Comparison of ENCODE assay signal across 1 cellular context in the genomic region with DNA sequence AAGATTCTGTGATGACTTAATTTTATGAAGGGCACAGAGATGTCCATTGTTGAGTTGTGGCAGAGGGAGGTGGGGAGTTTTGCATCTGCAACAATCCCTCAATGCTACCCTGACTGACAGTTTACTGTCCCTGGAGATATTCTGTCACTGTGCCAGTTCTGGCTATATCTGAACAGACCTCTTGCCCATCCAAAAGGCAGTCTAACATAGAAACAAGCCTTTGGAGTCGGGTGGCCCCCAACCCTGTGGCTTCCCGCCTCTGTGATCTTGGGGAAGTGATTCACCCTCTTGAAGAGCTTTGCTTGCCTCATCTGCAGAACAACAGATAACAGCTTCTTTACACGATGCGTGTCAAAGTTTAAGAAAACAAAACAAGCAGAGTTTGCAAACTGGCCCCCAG.
TF ChIP-seq lines count a peak whose summit lies in the region.

No MANE protein-coding gene starts in this region.

TF ChIP-seq in HepG2, 621 proteins besides CTCF, POLR2A, EP300 and RAD21 (continued from another document):
- TF ChIP-seq YEATS4 (CRISPR knock-in tag; IDR thresholded peaks at IDR 0.05; ENCODE audit: borderline replicate concordance) (no peak), SIN3A (IDR thresholded peaks at IDR 0.05; ENCODE audit: borderline replicate concordance, low read depth, low read length) (0 out of 2 replicates have a peak, but pooled peaks have one; percentile 2), MAZ (IDR thresholded peaks at IDR 0.05; ENCODE audit: borderline replicate concordance, low read depth, low read length) (no peak), MAZ (CRISPR knock-in tag; IDR thresholded peaks at IDR 0.05; ENCODE audit: low read depth) (no peak), ZNF264 (CRISPR knock-in tag; IDR thresholded peaks at IDR 0.05) (no peak), ZNF317 (CRISPR knock-in tag; IDR thresholded peaks at IDR 0.05) (no peak), ZNF333 (CRISPR knock-in tag; IDR thresholded peaks at IDR 0.05; ENCODE audit: borderline replicate concordance) (no peak), TMF1 (CRISPR knock-in tag; IDR thresholded peaks at IDR 0.05; ENCODE audit: low read depth) (no peak), RXRB (CRISPR knock-in tag; IDR thresholded peaks at IDR 0.05; ENCODE audit: borderline replicate concordance) (peak; percentile 50; the same call in 1 of the 2 replicates), POLR2G (IDR thresholded peaks at IDR 0.05; ENCODE audit: low read depth, low read length) (no peak), RCOR2 (CRISPR knock-in tag; IDR thresholded peaks at IDR 0.05) (0 out of 2 replicates have a peak, but pooled peaks have one; percentile 49), ADNP (CRISPR knock-in tag; IDR thresholded peaks at IDR 0.05) (no peak), NR2F6 (IDR thresholded peaks at IDR 0.05) (0 out of 2 replicates have a peak, but pooled peaks have one; percentile 26), NR2F6 (CRISPR knock-in tag; IDR thresholded peaks at IDR 0.05) (no peak), POLR2AphosphoS2 (IDR thresholded peaks at IDR 0.05; ENCODE audit: low read depth, low read length) (no peak), ZNF687 (CRISPR knock-in tag; IDR thresholded peaks at IDR 0.05) (no peak), ZNF275 (CRISPR knock-in tag; IDR thresholded peaks at IDR 0.05; ENCODE audit: borderline replicate concordance) (no peak), JUND (CRISPR knock-in tag; IDR thresholded peaks at IDR 0.05) (peak; percentile 60; the same call in 1 of the 2 replicates), ZNF382 (CRISPR knock-in tag; IDR thresholded peaks at IDR 0.05; ENCODE audit: borderline replicate concordance) (no peak), ZNF549 (CRISPR knock-in tag; IDR thresholded peaks at IDR 0.05) (no peak), ZNF576 (CRISPR knock-in tag; IDR thresholded peaks at IDR 0.05) (no peak), HMG20B (CRISPR knock-in tag; conservative IDR thresholded peaks at IDR 0.05) (no peak)
- TF ChIP-seq, protein P1, sequence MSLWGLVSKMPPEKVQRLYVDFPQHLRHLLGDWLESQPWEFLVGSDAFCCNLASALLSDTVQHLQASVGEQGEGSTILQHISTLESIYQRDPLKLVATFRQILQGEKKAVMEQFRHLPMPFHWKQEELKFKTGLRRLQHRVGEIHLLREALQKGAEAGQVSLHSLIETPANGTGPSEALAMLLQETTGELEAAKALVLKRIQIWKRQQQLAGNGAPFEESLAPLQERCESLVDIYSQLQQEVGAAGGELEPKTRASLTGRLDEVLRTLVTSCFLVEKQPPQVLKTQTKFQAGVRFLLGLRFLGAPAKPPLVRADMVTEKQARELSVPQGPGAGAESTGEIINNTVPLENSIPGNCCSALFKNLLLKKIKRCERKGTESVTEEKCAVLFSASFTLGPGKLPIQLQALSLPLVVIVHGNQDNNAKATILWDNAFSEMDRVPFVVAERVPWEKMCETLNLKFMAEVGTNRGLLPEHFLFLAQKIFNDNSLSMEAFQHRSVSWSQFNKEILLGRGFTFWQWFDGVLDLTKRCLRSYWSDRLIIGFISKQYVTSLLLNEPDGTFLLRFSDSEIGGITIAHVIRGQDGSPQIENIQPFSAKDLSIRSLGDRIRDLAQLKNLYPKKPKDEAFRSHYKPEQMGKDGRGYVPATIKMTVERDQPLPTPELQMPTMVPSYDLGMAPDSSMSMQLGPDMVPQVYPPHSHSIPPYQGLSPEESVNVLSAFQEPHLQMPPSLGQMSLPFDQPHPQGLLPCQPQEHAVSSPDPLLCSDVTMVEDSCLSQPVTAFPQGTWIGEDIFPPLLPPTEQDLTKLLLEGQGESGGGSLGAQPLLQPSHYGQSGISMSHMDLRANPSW (CRISPR knock-in tag; IDR thresholded peaks at IDR 0.05; ENCODE audit: borderline replicate concordance) = no peak
- TF ChIP-seq, protein P2, sequence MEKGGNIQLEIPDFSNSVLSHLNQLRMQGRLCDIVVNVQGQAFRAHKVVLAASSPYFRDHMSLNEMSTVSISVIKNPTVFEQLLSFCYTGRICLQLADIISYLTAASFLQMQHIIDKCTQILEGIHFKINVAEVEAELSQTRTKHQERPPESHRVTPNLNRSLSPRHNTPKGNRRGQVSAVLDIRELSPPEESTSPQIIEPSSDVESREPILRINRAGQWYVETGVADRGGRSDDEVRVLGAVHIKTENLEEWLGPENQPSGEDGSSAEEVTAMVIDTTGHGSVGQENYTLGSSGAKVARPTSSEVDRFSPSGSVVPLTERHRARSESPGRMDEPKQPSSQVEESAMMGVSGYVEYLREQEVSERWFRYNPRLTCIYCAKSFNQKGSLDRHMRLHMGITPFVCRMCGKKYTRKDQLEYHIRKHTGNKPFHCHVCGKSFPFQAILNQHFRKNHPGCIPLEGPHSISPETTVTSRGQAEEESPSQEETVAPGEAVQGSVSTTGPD (CRISPR knock-in tag; IDR thresholded peaks at IDR 0.05) = no peak
- TF ChIP-seq, protein P3, sequence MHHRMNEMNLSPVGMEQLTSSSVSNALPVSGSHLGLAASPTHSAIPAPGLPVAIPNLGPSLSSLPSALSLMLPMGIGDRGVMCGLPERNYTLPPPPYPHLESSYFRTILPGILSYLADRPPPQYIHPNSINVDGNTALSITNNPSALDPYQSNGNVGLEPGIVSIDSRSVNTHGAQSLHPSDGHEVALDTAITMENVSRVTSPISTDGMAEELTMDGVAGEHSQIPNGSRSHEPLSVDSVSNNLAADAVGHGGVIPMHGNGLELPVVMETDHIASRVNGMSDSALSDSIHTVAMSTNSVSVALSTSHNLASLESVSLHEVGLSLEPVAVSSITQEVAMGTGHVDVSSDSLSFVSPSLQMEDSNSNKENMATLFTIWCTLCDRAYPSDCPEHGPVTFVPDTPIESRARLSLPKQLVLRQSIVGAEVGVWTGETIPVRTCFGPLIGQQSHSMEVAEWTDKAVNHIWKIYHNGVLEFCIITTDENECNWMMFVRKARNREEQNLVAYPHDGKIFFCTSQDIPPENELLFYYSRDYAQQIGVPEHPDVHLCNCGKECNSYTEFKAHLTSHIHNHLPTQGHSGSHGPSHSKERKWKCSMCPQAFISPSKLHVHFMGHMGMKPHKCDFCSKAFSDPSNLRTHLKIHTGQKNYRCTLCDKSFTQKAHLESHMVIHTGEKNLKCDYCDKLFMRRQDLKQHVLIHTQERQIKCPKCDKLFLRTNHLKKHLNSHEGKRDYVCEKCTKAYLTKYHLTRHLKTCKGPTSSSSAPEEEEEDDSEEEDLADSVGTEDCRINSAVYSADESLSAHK (CRISPR knock-in tag; IDR thresholded peaks at IDR 0.05; ENCODE audit: borderline replicate concordance) = no peak
- TF ChIP-seq, protein P4, sequence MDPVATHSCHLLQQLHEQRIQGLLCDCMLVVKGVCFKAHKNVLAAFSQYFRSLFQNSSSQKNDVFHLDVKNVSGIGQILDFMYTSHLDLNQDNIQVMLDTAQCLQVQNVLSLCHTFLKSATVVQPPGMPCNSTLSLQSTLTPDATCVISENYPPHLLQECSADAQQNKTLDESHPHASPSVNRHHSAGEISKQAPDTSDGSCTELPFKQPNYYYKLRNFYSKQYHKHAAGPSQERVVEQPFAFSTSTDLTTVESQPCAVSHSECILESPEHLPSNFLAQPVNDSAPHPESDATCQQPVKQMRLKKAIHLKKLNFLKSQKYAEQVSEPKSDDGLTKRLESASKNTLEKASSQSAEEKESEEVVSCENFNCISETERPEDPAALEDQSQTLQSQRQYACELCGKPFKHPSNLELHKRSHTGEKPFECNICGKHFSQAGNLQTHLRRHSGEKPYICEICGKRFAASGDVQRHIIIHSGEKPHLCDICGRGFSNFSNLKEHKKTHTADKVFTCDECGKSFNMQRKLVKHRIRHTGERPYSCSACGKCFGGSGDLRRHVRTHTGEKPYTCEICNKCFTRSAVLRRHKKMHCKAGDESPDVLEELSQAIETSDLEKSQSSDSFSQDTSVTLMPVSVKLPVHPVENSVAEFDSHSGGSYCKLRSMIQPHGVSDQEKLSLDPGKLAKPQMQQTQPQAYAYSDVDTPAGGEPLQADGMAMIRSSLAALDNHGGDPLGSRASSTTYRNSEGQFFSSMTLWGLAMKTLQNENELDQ (CRISPR knock-in tag; IDR thresholded peaks at IDR 0.05; ENCODE audit: borderline replicate concordance) = no peak
